In the genomic region with DNA sequence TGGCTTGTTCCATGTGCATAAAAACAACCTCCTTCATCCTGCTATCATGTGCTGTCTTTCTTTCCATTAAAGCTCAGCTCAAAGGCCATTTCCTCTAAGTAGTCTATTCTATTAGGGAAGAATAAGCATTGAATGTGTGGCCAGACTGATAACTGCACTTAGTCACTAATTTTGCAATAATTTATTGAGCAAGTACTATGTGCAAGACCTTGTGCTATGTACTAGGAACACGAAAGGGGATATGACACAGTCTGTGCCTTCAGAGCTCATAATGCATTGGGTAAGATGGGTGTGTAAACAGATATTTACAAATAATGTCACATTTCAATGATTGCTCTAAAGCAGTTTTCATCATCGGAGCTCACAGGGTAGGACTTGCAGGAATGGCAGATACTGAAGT, we compare ENCODE assay signal across 2 cellular contexts.
TF ChIP-seq lines count a peak whose summit lies in the region.

No MANE protein-coding gene starts in this region.

TF ChIP-seq in A549, 52 proteins besides CTCF, POLR2A, EP300 and RAD21:
- no peak for TF ChIP-seq RFX5 (IDR thresholded peaks at IDR 0.05)
- no peak for TF ChIP-seq FOSL2 (IDR thresholded peaks at IDR 0.05)
- 0 out of 2 replicates have a peak, but pooled peaks have one; percentile 31 for TF ChIP-seq FOSL2 (CRISPR knock-in tag; IDR thresholded peaks at IDR 0.05)

TF ChIP-seq in GM12878, 131 proteins besides CTCF, POLR2A, EP300 and RAD21:
- TF ChIP-seq MEF2B (IDR thresholded peaks at IDR 0.05; ENCODE audit: partially characterized antibody, poor library complexity, severe bottlenecking) = no peak
- TF ChIP-seq, protein P1, sequence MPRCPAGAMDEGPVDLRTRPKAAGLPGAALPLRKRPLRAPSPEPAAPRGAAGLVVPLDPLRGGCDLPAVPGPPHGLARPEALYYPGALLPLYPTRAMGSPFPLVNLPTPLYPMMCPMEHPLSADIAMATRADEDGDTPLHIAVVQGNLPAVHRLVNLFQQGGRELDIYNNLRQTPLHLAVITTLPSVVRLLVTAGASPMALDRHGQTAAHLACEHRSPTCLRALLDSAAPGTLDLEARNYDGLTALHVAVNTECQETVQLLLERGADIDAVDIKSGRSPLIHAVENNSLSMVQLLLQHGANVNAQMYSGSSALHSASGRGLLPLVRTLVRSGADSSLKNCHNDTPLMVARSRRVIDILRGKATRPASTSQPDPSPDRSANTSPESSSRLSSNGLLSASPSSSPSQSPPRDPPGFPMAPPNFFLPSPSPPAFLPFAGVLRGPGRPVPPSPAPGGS (IDR thresholded peaks at IDR 0.05; ENCODE audit: borderline replicate concordance, insufficient read depth, low read depth, low read length, poor library complexity, severe bottlenecking) = peak; percentile 36
